Comparison of ENCODE assay signal across 8 cellular contexts in genomic region chr1:96721053-96721381, GRCh38. TPM values are rescaled to one million over a fixed set of nuclear protein-coding genes. Genes with fewer than 3 reads are reported as not detected.
DNase-seq lines count a peak whose midpoint lies in the region; ATAC-seq and TF ChIP-seq lines count a peak whose summit lies in the region.

No MANE protein-coding gene starts in this region.

- no peak overlapping the region for H2BK5ac ChIP-seq in mesendoderm (ENCODE audit: low read length)

- peak overlapping the region; percentile 66 for H3K4me2 ChIP-seq in mesendoderm (ENCODE audit: low read length)

- TF ChIP-seq CTCF in left ventricle myocardium inferior (IDR thresholded peaks at IDR 0.05; ENCODE audit: borderline replicate concordance): no peak
- TF ChIP-seq CTCF in astrocyte of the spinal cord (IDR thresholded peaks at IDR 0.05; ENCODE audit: low read depth, low read length): no peak

- H3K9me3 ChIP-seq in left ventricle myocardium inferior (replicated peaks): no peaks in the 10 kb centered on the region

- H3K4ac ChIP-seq in mesendoderm (ENCODE audit: low read depth, low read length): peak overlapping the region; percentile 77

- no peak for DNase-seq in left ventricle myocardium inferior
- DNase-seq in cardiac septum (ENCODE audit: low spot score): no peak
- no peak for DNase-seq in astrocyte of the spinal cord (ENCODE audit: low read depth, low spot score)
- no peak for DNase-seq in mesendoderm
- no peak for DNase-seq in NCI-H1694 treated with DMSO at 0.1 percent for 48 hours (lab: John Stamatoyannopoulos, UW)
- DNase-seq in NCI-H82 (lab: John Stamatoyannopoulos, UW): no peak
- no peak for DNase-seq in NCI-H2171 (lab: John Stamatoyannopoulos, UW)

- H3K9ac ChIP-seq in mesendoderm (ENCODE audit: low read length): peak overlapping the region; percentile 95

- peak overlapping the region; percentile 33 for H4K5ac ChIP-seq in mesendoderm (ENCODE audit: low read length)

- no peak overlapping the region for H2BK120ac ChIP-seq in mesendoderm (ENCODE audit: low read depth, low read length)

- no peaks in the 10 kb centered on the region for H3K79me1 ChIP-seq in mesendoderm (ENCODE audit: low read length)

- H2BK15ac ChIP-seq in mesendoderm (replicated peaks; ENCODE audit: low read depth): no peak overlapping the region

- in situ Hi-C loops in astrocyte of the spinal cord (cut with HindIII; ENCODE audit: low sequenced_read_pairs): no loop called here

- WGBS in mesendoderm (ENCODE audit: extremely low coverage, insufficient coverage, low lambda C conversion rate): no CpG with 5 or more reads among the region's 4 CpGs

- H3K36me3 ChIP-seq in left ventricle myocardium inferior (peaks cover 13% of the 10 kb centered on the region), mesendoderm (ENCODE audit: control insufficient read depth, insufficient read depth, low read length) (no peaks in the 10 kb centered on the region)

- H3K4me3 ChIP-seq in left ventricle myocardium inferior (peak overlapping the region; percentile 99), astrocyte of the spinal cord (ENCODE audit: low read depth, low read length) (peak overlapping the region; percentile 98), mesendoderm (ENCODE audit: low read length) (peak overlapping the region; percentile 42)

- H3K4me1 ChIP-seq in left ventricle myocardium inferior (peaks cover 39% of the 10 kb centered on the region), mesendoderm (ENCODE audit: control insufficient read depth, low read depth, low read length) (peaks cover 2% of the 10 kb centered on the region)

- H4K8ac ChIP-seq in mesendoderm (ENCODE audit: low read depth, low read length): no peak overlapping the region

- H3K18ac ChIP-seq in mesendoderm (ENCODE audit: low read length): peak overlapping the region; percentile 90

- H3K23ac ChIP-seq in mesendoderm (ENCODE audit: low read length): no peak overlapping the region

- no peak overlapping the region for H2AK5ac ChIP-seq in mesendoderm (ENCODE audit: low read length)

- peak overlapping the region; percentile 96 for H3K27ac ChIP-seq in left ventricle myocardium inferior (replicated peaks)
- H3K27ac ChIP-seq in mesendoderm (ENCODE audit: low read depth, low read length): no peak overlapping the region

- H3K27me3 ChIP-seq in left ventricle myocardium inferior (ENCODE audit: low read depth): no peaks in the 10 kb centered on the region
- no peaks in the 10 kb centered on the region for H3K27me3 ChIP-seq in mesendoderm (ENCODE audit: insufficient read depth, low read length, poor library complexity)

- ATAC-seq in HG03457 (IDR thresholded peaks at IDR 0.05; ENCODE audit: unreplicated experiment): peak; percentile 2

- H3K79me2 ChIP-seq in mesendoderm (ENCODE audit: control insufficient read depth, insufficient read depth, low read length): peaks cover 24% of the 10 kb centered on the region

- intact Hi-C loops in left ventricle myocardium inferior (cut with micrococcal nuclease): no loop called here
- intact Hi-C loops in cardiac septum (cut with DNase I): no loop called here

- H3K56ac ChIP-seq in mesendoderm (ENCODE audit: low read length): peak overlapping the region; percentile 85

RNA-seq across cellular contexts. Expression of gene PTBP2, which starts 0.6 kb away (rescaled TPM):
- total RNA-seq in left ventricle myocardium inferior: 10.3 TPM
- 15.0 TPM for total RNA-seq in cardiac septum
- 57.4 TPM for polyA plus RNA-seq in mesendoderm (2013, experiment 1 of 2)
- 56.0 TPM for polyA plus RNA-seq in mesendoderm (2013, experiment 2 of 2)

Comparison
In these comparisons a context has a peak if more than half of its experiments do, and no peak if none do; other contexts are left out.
1. H3K4me3 ChIP-seq: peak in every context shown above with its lines; median percentile 99 in left ventricle myocardium inferior; 98 in astrocyte of the spinal cord; 42 in mesendoderm.